12 cellular contexts compared by ENCODE assay signal in genomic region chr16:72878301-72879269, GRCh38.
DNase-seq lines count a peak whose midpoint lies in the region; ATAC-seq and TF ChIP-seq lines count a peak whose summit lies in the region.
"Had no signal": no experiment of that assay in that cellular context is flagged by ENCODE, and none has a peak within 500 bp of the region (broad histone marks: within the 10 kb centered on the region; RNA-seq: fewer than 3 reads in every experiment).

No MANE protein-coding gene starts in this region.

- H3K27ac ChIP-seq in PC-3 (ENCODE audit: low read length), result no peak overlapping the region
- no peak overlapping the region for H3K27ac ChIP-seq in neural progenitor cell

- H3K79me2 ChIP-seq in PC-3 (ENCODE audit: low read length) (no peaks in the 10 kb centered on the region), neural progenitor cell (ENCODE audit: low read depth) (no peaks in the 10 kb centered on the region)

- H4K20me1 ChIP-seq in PC-3 (ENCODE audit: low read length) (no peaks in the 10 kb centered on the region), neural progenitor cell (ENCODE audit: low read depth) (no peaks in the 10 kb centered on the region)

- H3K27me3 ChIP-seq in PC-3 (ENCODE audit: low read length) (no peaks in the 10 kb centered on the region), neural progenitor cell (no peaks in the 10 kb centered on the region)

- CTCF ChIA-PET in PC-3 (lab: Charles Lee), result no interaction called here

- H3K36me3 ChIP-seq in PC-3 (ENCODE audit: low read depth, low read length) (no peaks in the 10 kb centered on the region), neural progenitor cell (no peaks in the 10 kb centered on the region)

- peaks cover 27% of the 10 kb centered on the region for H3K36me3 Mint-ChIP-seq in neural progenitor cell

- H3K9me3 ChIP-seq in PC-3 (ENCODE audit: low read length), result no peaks in the 10 kb centered on the region
- H3K9me3 ChIP-seq in neural progenitor cell (ENCODE audit: low read depth), result no peaks in the 10 kb centered on the region

- no peak overlapping the region for H3K9ac ChIP-seq in PC-3 (ENCODE audit: low read length)
- no peak overlapping the region for H3K9ac ChIP-seq in neural progenitor cell

- peaks cover 5% of the 10 kb centered on the region for H3K27me3 Mint-ChIP-seq in neural progenitor cell (ENCODE audit: insufficient read depth, low read depth)
- H3K27me3 Mint-ChIP-seq: IgD-negative memory B cell had no signal

- peak overlapping the region; percentile 76 for H3K27ac Mint-ChIP-seq in neural progenitor cell
- H3K27ac Mint-ChIP-seq: IgD-negative memory B cell had no signal

- peak overlapping the region; percentile 71; the same call in 1 of the 2 replicates for H3K4me2 ChIP-seq in PC-3 (ENCODE audit: low read length)
- no peak overlapping the region for H3K4me2 ChIP-seq in neural progenitor cell

- DNase-seq in AG10803 (ENCODE audit: low read depth) (peak; percentile 49), PC-3 (no peak), fibroblast of the aortic adventitia (ENCODE audit: low read depth) (peak; percentile 60), neural progenitor cell (ENCODE audit: low spot score) (no peak), globus pallidus (ENCODE audit: low spot score) (no peak), superior temporal gyrus (ENCODE audit: extremely low spot score) (no peak), COLO829 (ENCODE audit: low spot score) (no peak)
- DNase-seq: activated CD4-positive, CD25-positive, alpha-beta regulatory T cell; C1 segment of cervical spinal cord; NCI-H2107 had no signal

- intact Hi-C loops in PC-3 (cut with micrococcal nuclease), result loop anchor here (5.0 kb wide), 1 partner anchor 49 kb away; no protein-coding TSS in a partner anchor

- H3K9me2 ChIP-seq in PC-3 (replicated peaks; ENCODE audit: low read length), result no peaks in the 10 kb centered on the region

- TF ChIP-seq CTCF in AG10803 (conservative IDR thresholded peaks at IDR 0.05; ENCODE audit: low read length) (no peak), PC-3 (conservative IDR thresholded peaks at IDR 0.05; ENCODE audit: low read depth, low read length) (no peak), fibroblast of the aortic adventitia (IDR thresholded peaks at IDR 0.05; ENCODE audit: insufficient read depth, low read length) (no peak), neural progenitor cell (IDR thresholded peaks at IDR 0.05) (no peak)

- BruUV-seq in PC-3 (replicated peaks; lab: Mats Ljungman, UMichigan), result no TSS peak

- peaks cover 34% of the 10 kb centered on the region for H3K4me1 Mint-ChIP-seq in neural progenitor cell

- peaks cover 2% of the 10 kb centered on the region for H3K9me3 Mint-ChIP-seq in neural progenitor cell

- H3K4me3 ChIP-seq in AG10803 (ENCODE audit: low read length) (no peak overlapping the region), PC-3 (ENCODE audit: low read length) (no peak overlapping the region), fibroblast of the aortic adventitia (ENCODE audit: low read depth, low read length) (no peak overlapping the region), neural progenitor cell (no peak overlapping the region)

- ATAC-seq in PC-3 (no peak), HG03280 (IDR thresholded peaks at IDR 0.05; ENCODE audit: unreplicated experiment) (no peak)

- H3F3A ChIP-seq in PC-3 (ENCODE audit: low read length, unreplicated experiment) (no peaks in the 10 kb centered on the region), neural progenitor cell (ENCODE audit: low read depth) (no peaks in the 10 kb centered on the region)

- POLR2A ChIA-PET in PC-3 (lab: Charles Lee; ENCODE audit: unreplicated experiment), result no interaction called here

- no peak overlapping the region for H3K4me3 Mint-ChIP-seq in neural progenitor cell
- H3K4me3 Mint-ChIP-seq: IgD-negative memory B cell had no signal

- H2AFZ ChIP-seq in PC-3 (ENCODE audit: low read length) (no peak overlapping the region), neural progenitor cell (replicated peaks) (no peak overlapping the region)

- H3K4me1 ChIP-seq in PC-3 (ENCODE audit: insufficient read depth, low read length) (peaks cover 28% of the 10 kb centered on the region), neural progenitor cell (peaks cover 6% of the 10 kb centered on the region)

Comparison
In these comparisons a context has a peak if more than half of its experiments do, and no peak if none do; other contexts are left out.
1. DNase-seq: peak in AG10803 (single experiment) and fibroblast of the aortic adventitia (single experiment); none in PC-3 (single experiment), neural progenitor cell (single experiment), globus pallidus (single experiment), superior temporal gyrus (single experiment) and COLO829 (single experiment).